9 cellular contexts compared by ENCODE assay signal in the genomic region with DNA sequence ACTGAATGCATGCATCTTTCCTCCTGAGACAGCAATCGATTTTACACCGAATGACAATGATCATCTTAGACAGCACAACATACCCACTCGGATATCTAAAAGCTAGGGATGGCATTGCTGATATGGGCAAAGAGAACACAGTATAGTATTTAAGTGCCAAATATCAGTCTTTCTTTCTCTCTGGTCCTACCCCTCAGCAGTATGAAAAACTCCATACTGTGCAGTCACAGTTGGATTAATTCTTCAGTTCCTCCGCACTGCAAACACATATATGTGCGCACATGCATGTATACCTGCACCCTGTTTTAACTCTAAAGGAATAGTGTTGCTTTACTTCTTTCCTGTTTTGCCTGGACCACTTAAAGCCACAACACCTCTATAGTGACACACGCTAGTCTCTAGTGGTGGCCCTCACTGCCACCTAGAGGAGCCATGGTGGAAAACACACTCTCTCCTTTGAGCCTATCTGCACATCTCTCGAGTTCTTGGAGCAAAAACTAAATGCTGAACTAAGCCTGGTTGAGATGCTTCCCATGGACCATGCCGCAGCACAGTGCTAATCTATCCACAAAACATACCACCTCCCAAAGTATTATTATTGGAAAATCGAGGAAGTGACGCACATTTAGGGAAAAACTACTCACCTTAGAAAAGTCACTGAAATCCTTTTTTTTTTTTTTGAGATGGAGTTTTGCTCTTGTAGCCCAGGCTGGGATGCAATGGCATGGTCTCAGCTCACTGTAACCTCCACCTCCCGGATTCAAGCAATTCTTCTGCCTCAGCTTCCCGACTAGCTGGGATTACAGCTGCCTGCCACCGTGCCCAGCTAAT. TPM values are rescaled to one million over a fixed set of nuclear protein-coding genes. Genes with fewer than 3 reads are reported as not detected.
DNase-seq lines count a peak whose midpoint lies in the region; ATAC-seq, FAIRE-seq and TF ChIP-seq lines count a peak whose summit lies in the region.
"Had no signal": no experiment of that assay in that cellular context is flagged by ENCODE, and none has a peak within 500 bp of the region (broad histone marks: within the 10 kb centered on the region; RNA-seq: fewer than 3 reads in every experiment).

No MANE protein-coding gene starts in this region.

- H3K4me1 Mint-ChIP-seq in activated CD8-positive, alpha-beta T cell treated with anti-CD3 and anti-CD28 coated beads, Interleukin-2, amount 10 ng/mL, durations not matched to agents 7 days and 5 days (ENCODE audit: low read depth): peaks cover 8% of the 10 kb centered on the region

- TF ChIP-seq CTCF in endothelial cell of umbilical vein (IDR thresholded peaks at IDR 0.05; ENCODE audit: extremely low read depth in 1 of 2, insufficient read depth in 1 of 2, low read depth in 1 of 2, low read length in 2 of 2) (peak; percentile 68 to 77), tibial nerve (IDR thresholded peaks at IDR 0.05) (peak; percentile 58 to 71 (median 65))

- peaks cover 28% of the 10 kb centered on the region for H3K27me3 Mint-ChIP-seq in activated CD8-positive, alpha-beta T cell treated with anti-CD3 and anti-CD28 coated beads, Interleukin-2, amount 10 ng/mL, durations not matched to agents 7 days and 5 days (ENCODE audit: low read depth)

- BruUV-seq in endothelial cell of umbilical vein (replicated peaks; lab: Mats Ljungman, UMichigan): no TSS peak

- no peak for TF ChIP-seq EP300 in tibial nerve (IDR thresholded peaks at IDR 0.05)

- no peak overlapping the region for H3K9ac ChIP-seq in endothelial cell of umbilical vein (replicated peaks; ENCODE audit: extremely low read depth, insufficient read depth, low read length)

- H3K4me1 ChIP-seq in endothelial cell of umbilical vein (ENCODE audit: control insufficient read depth, extremely low read depth, insufficient read depth, low read length): no peaks in the 10 kb centered on the region
- H3K4me1 ChIP-seq in tibial nerve: peaks cover 0 to 7% (median 0%) of the 10 kb centered on the region in 4 donors

- H3K9me3 ChIP-seq in endothelial cell of umbilical vein (replicated peaks; ENCODE audit: control insufficient read depth, insufficient read depth, low read length): no peaks in the 10 kb centered on the region
- no peaks in the 10 kb centered on the region for H3K9me3 ChIP-seq in tibial nerve

- H3K9me1 ChIP-seq in endothelial cell of umbilical vein (replicated peaks; ENCODE audit: control insufficient read depth, extremely low read depth, insufficient read depth, low read length): no peaks in the 10 kb centered on the region

- no peaks in the 10 kb centered on the region for H3K36me3 Mint-ChIP-seq in activated CD8-positive, alpha-beta T cell treated with anti-CD3 and anti-CD28 coated beads, Interleukin-2, amount 10 ng/mL, durations not matched to agents 7 days and 5 days (ENCODE audit: low read depth)
- H3K36me3 Mint-ChIP-seq: IgD-negative memory B cell had no signal

- dilution Hi-C loops in endothelial cell of umbilical vein (cut with MboI; ENCODE audit: extremely low pct_ligation_motif_present, low sequenced_read_pairs): no loop called here

- H3K9me3 Mint-ChIP-seq in activated CD8-positive, alpha-beta T cell treated with anti-CD3 and anti-CD28 coated beads, Interleukin-2, amount 10 ng/mL, durations not matched to agents 7 days and 5 days (ENCODE audit: insufficient read depth): no peaks in the 10 kb centered on the region

- CTCF ChIA-PET in activated CD8-positive, alpha-beta T cell treated with anti-CD3 and anti-CD28 coated beads, Interleukin-2, amount 10 ng/mL, durations not matched to agents 7 days and 5 days (lab: Charles Lee): interaction anchor here (0.7 to 3.9 kb wide), 7 partner anchors 9 to 441 kb away, joined by 3 to 34 read pairs (median 3); partner anchors contain the start of gene OLR1
- CTCF ChIA-PET in endothelial cell of umbilical vein (lab: Charles Lee): interaction anchor here (0.6 to 3.2 kb wide), 5 partner anchors 12 to 181 kb away, joined by 3 to 49 read pairs (median 6); no protein-coding TSS in a partner anchor

- peak; percentile 94 for FAIRE-seq in endothelial cell of umbilical vein (lab: Jason Lieb, UNC)

- POLR2A ChIA-PET in activated CD8-positive, alpha-beta T cell treated with anti-CD3 and anti-CD28 coated beads, Interleukin-2, amount 10 ng/mL, durations not matched to agents 7 days and 5 days (lab: Charles Lee): no interaction called here
- POLR2A ChIA-PET in endothelial cell of umbilical vein (lab: Charles Lee): interaction anchor here (0.7 kb wide), 1 partner anchor 367 kb away, joined by 4 read pairs; no protein-coding TSS in a partner anchor

- H3K4me3 ChIP-seq in endothelial cell of umbilical vein (replicated peaks in 1 of 3; ENCODE audit: insufficient read depth in 1 of 3, low read depth in 1 of 3, low read length in 3 of 3) (no peak overlapping the region), tibial nerve (no peak overlapping the region)

- peak; percentile 80 for DNase-seq in AG20443 (ENCODE audit: low spot score)
- DNase-seq in NCI-H69 (lab: John Stamatoyannopoulos, UW): peak; percentile 24
- DNase-seq in activated CD8-positive, alpha-beta T cell treated with anti-CD3 and anti-CD28 coated beads, Interleukin-2, amount 10 ng/mL, durations not matched to agents 7 days and 5 days: peak; percentile 71
- DNase-seq in endothelial cell of umbilical vein (ENCODE audit: low read depth, low spot score): peak; percentile 74
- DNase-seq in myocyte (ENCODE audit: low read depth): peak; percentile 67
- DNase-seq in tibial nerve (ENCODE audit: low spot score in 2 of 2): peak in 1 of 2 donors; percentile 53

- H3K4me2 ChIP-seq in endothelial cell of umbilical vein (ENCODE audit: insufficient read depth, low read length): no peak overlapping the region

- no peak overlapping the region for H3K27ac Mint-ChIP-seq in activated CD8-positive, alpha-beta T cell treated with anti-CD3 and anti-CD28 coated beads, Interleukin-2, amount 10 ng/mL, durations not matched to agents 7 days and 5 days
- H3K27ac Mint-ChIP-seq: IgD-negative memory B cell had no signal

- intact Hi-C loops in endothelial cell of umbilical vein (cut with micrococcal nuclease): loop anchor here (1.0 to 2.0 kb wide), 3 partner anchors 37 to 376 kb away; no protein-coding TSS in a partner anchor

- no peaks in the 10 kb centered on the region for H4K20me1 ChIP-seq in endothelial cell of umbilical vein (replicated peaks; ENCODE audit: control insufficient read depth, extremely low read depth, insufficient read depth, low read length)

- WGBS in tibial nerve, 2 donors: 49 to 52% methylated on average over 13 of the region's 13 CpGs

- H2AFZ ChIP-seq in endothelial cell of umbilical vein (ENCODE audit: low read depth, low read length): no peak overlapping the region

- no peaks in the 10 kb centered on the region for H3K79me2 ChIP-seq in endothelial cell of umbilical vein (ENCODE audit: control insufficient read depth, insufficient read depth, low read length)

- peak; percentile 90 for ATAC-seq in GM18517 (IDR thresholded peaks at IDR 0.05; ENCODE audit: unreplicated experiment)
- ATAC-seq in HG03039 (IDR thresholded peaks at IDR 0.05; ENCODE audit: unreplicated experiment): peak; percentile 93
- ATAC-seq in activated CD8-positive, alpha-beta T cell treated with anti-CD3 and anti-CD28 coated beads, Interleukin-2, amount 10 ng/mL, durations not matched to agents 7 days and 5 days: peak; percentile 99

- H3K27me3 ChIP-seq in endothelial cell of umbilical vein (ENCODE audit: control insufficient read depth in 2 of 2, insufficient read depth in 2 of 2, low read length in 2 of 2): peaks cover 3% of the 10 kb centered on the region in 2 experiments
- no peaks in the 10 kb centered on the region for H3K27me3 ChIP-seq in tibial nerve

- TF ChIP-seq POLR2A in endothelial cell of umbilical vein (IDR thresholded peaks at IDR 0.05; ENCODE audit: low read depth, low read length) (no peak), tibial nerve (IDR thresholded peaks at IDR 0.05) (no peak)

- H3K36me3 ChIP-seq in endothelial cell of umbilical vein (ENCODE audit: control insufficient read depth in 2 of 2, extremely low read depth in 1 of 2, insufficient read depth in 2 of 2, low read length in 2 of 2) (no peaks in the 10 kb centered on the region), tibial nerve (no peaks in the 10 kb centered on the region)

- no peak overlapping the region for H3K4me3 Mint-ChIP-seq in activated CD8-positive, alpha-beta T cell treated with anti-CD3 and anti-CD28 coated beads, Interleukin-2, amount 10 ng/mL, durations not matched to agents 7 days and 5 days
- H3K4me3 Mint-ChIP-seq: IgD-negative memory B cell had no signal

- no peak overlapping the region for H3K27ac ChIP-seq in endothelial cell of umbilical vein (ENCODE audit: insufficient read depth, low read depth, low read length)
- no peak overlapping the region for H3K27ac ChIP-seq in tibial nerve

RNA-seq across cellular contexts. Expression of gene TMEM52B, which starts 11.9 kb away (rescaled TPM):
- not detected for total RNA-seq in activated CD8-positive, alpha-beta T cell treated with anti-CD3 and anti-CD28 coated beads, Interleukin-2, amount 10 ng/mL, durations not matched to agents 7 days and 5 days
- total RNA-seq in endothelial cell of umbilical vein (0.24 TPM in 1 of 2 replicates, not detected in the other), myocyte (not detected in 2 replicates), tibial nerve (under 1 TPM in 1 of 4 donors, not detected in 3; 0.21 TPM)
- not detected in 2 replicates for polyA plus RNA-seq in endothelial cell of umbilical vein
- not detected in 2 replicates for polyA plus RNA-seq in endothelial cell of umbilical vein (2011; cell fraction: cytosol; rRNA removed)
- polyA plus RNA-seq in endothelial cell of umbilical vein (2011; cell fraction: nucleus; rRNA removed): not detected in 2 replicates
- not detected in 2 replicates for polyA plus RNA-seq in endothelial cell of umbilical vein (2012)
- polyA minus RNA-seq in endothelial cell of umbilical vein: not detected in 2 replicates
- 3.5 TPM for polyA minus RNA-seq in endothelial cell of umbilical vein (2011; cell fraction: cytosol; rRNA and poly(A)+ RNA removed)
- polyA minus RNA-seq in endothelial cell of umbilical vein (2011; cell fraction: nucleus; rRNA and poly(A)+ RNA removed): not detected in 2 replicates
- not detected for polyA plus RNA-seq in myocyte (2012)
- polyA plus RNA-seq: IgD-negative memory B cell had no signal

RNA-seq across cellular contexts. Expression of gene OLR1, which starts 18.8 kb away (rescaled TPM):
- total RNA-seq in activated CD8-positive, alpha-beta T cell treated with anti-CD3 and anti-CD28 coated beads, Interleukin-2, amount 10 ng/mL, durations not matched to agents 7 days and 5 days: not detected
- total RNA-seq in endothelial cell of umbilical vein: not detected in 2 replicates
- polyA plus RNA-seq in endothelial cell of umbilical vein: not detected in 2 replicates
- not detected in 2 replicates for polyA plus RNA-seq in endothelial cell of umbilical vein (2011; cell fraction: cytosol; rRNA removed)
- polyA plus RNA-seq in endothelial cell of umbilical vein (2011; cell fraction: nucleus; rRNA removed): not detected in 2 replicates
- polyA plus RNA-seq in endothelial cell of umbilical vein (2012): not detected in 2 replicates
- polyA minus RNA-seq in endothelial cell of umbilical vein: not detected in 2 replicates
- polyA minus RNA-seq in endothelial cell of umbilical vein (2011; cell fraction: cytosol; rRNA and poly(A)+ RNA removed): 32.6 TPM
- 0.24 TPM in 1 of 2 replicates, not detected in the other for polyA minus RNA-seq in endothelial cell of umbilical vein (2011; cell fraction: nucleus; rRNA and poly(A)+ RNA removed)
- not detected in 2 replicates for total RNA-seq in myocyte
- polyA plus RNA-seq in myocyte (2012): not detected
- total RNA-seq in tibial nerve: 10 to 100 TPM in 1 of 4 donors, 1 to 10 TPM in 2, under 1 TPM in 1; 0.84 to 18.1 (median 2.2) TPM
- polyA plus RNA-seq: IgD-negative memory B cell had no signal

RNA-seq across cellular contexts. Expression of gene GABARAPL1, which starts 21.9 kb away (rescaled TPM):
- 10 to 100 TPM; 15.1 to 17.0 TPM for total RNA-seq in activated CD8-positive, alpha-beta T cell treated with anti-CD3 and anti-CD28 coated beads, Interleukin-2, amount 10 ng/mL, durations not matched to agents 7 days and 5 days
- 59.4 and 69.0 TPM in 2 replicates for total RNA-seq in endothelial cell of umbilical vein
- polyA plus RNA-seq in endothelial cell of umbilical vein: 64.8 and 65.6 TPM in 2 replicates
- 69.9 and 77.9 TPM in 2 replicates for polyA plus RNA-seq in endothelial cell of umbilical vein (2011; cell fraction: cytosol; rRNA removed)
- 141 and 165 TPM in 2 replicates for polyA plus RNA-seq in endothelial cell of umbilical vein (2011; cell fraction: nucleus; rRNA removed)
- 90.8 and 126 TPM in 2 replicates for polyA plus RNA-seq in endothelial cell of umbilical vein (2012)
- polyA minus RNA-seq in endothelial cell of umbilical vein: 92.8 and 123 TPM in 2 replicates
- polyA minus RNA-seq in endothelial cell of umbilical vein (2011; cell fraction: cytosol; rRNA and poly(A)+ RNA removed): 31.0 TPM
- 101 and 121 TPM in 2 replicates for polyA minus RNA-seq in endothelial cell of umbilical vein (2011; cell fraction: nucleus; rRNA and poly(A)+ RNA removed)
- total RNA-seq in myocyte: 52.6 and 61.1 TPM in 2 replicates
- 87.4 TPM for polyA plus RNA-seq in myocyte (2012)
- 100 to 1,000 TPM; 116 to 168 (median 160) TPM for total RNA-seq in tibial nerve
